18 cellular contexts compared by ENCODE assay signal in the genomic region with DNA sequence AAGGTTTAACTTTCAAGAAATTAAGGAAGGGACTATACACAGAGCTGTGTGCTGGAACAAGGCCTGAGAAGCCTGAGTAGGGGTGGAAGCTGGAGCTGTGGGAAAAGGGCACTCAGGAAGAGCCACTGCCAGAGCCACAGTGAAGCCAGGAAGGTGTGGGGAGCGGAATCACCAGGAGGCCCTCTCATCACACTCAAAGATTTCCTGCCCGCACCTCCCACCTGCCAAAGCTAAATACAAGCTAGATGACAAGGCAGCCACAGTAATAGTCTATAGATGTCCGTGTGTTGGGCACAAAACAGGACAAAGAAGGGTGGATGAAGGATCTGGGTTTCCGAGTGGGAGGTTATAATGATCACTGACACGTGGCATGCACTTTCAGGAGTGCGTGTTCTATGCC.
DNase-seq lines count a peak whose midpoint lies in the region; ATAC-seq and TF ChIP-seq lines count a peak whose summit lies in the region.
"Had no signal": no experiment of that assay in that cellular context is flagged by ENCODE, and none has a peak within 500 bp of the region (broad histone marks: within the 10 kb centered on the region; RNA-seq: fewer than 3 reads in every experiment).

No MANE protein-coding gene starts in this region.

- 0 out of 2 replicates have a peak overlapping the region, but pooled peaks have one; percentile 14 for H3K27ac Mint-ChIP-seq in WTC11
- no peak overlapping the region for H3K27ac Mint-ChIP-seq in CD8-positive, alpha-beta T cell
- H3K27ac Mint-ChIP-seq: activated CD4-positive, alpha-beta T cell treated with anti-CD3 and anti-CD28 coated beads for 36 hours; activated naive CD8-positive, alpha-beta T cell treated with anti-CD3 and anti-CD28 coated beads, Interleukin-2, amount 10 ng/mL, durations not matched to agents 7 days and 5 days; CD4-positive, CD25-positive, alpha-beta regulatory T cell; T-helper 1 cell treated with Interleukin-12 subunit alpha and Interleukin-12 subunit beta and Interleukin-4 antibody, amounts not matched to agents 30 μg/mL and 1 μg/mL, for 36 hours had no signal

- H3K56ac ChIP-seq in IMR-90 (ENCODE audit: extremely low read depth, insufficient read depth, low read length) = no peak overlapping the region

- H3K9me3 ChIP-seq in IMR-90 (ENCODE audit: control insufficient read depth, insufficient read depth, low read length) (no peaks in the 10 kb centered on the region), thoracic aorta (no peaks in the 10 kb centered on the region)
- no peaks in the 10 kb centered on the region for H3K9me3 ChIP-seq in CD8-positive, alpha-beta T cell (ENCODE audit: low read length)
- H3K9me3 ChIP-seq: pancreas, testis had no signal

- H4K5ac ChIP-seq in IMR-90 (ENCODE audit: low read depth, low read length) = no peak overlapping the region

- DNase-seq in IMR-90 (no peak), WTC11 (ENCODE audit: low spot score) (no peak), left cardiac atrium (no peak), thoracic aorta (ENCODE audit: low spot score) (no peak), LoVo (ENCODE audit: low spot score) (no peak)
- no peak for DNase-seq in CD8-positive, alpha-beta T cell
- DNase-seq: activated naive CD8-positive, alpha-beta T cell treated with anti-CD3 and anti-CD28 coated beads, Interleukin-2, amount 10 ng/mL, durations not matched to agents 7 days and 5 days; CD4-positive, CD25-positive, alpha-beta regulatory T cell; cerebellar nuclear complex; head of caudate nucleus; MG63; NCI-H2171 treated with DMSO at 0.1 percent for 48 hours; pancreas; stimulated activated CD4-positive, alpha-beta T cell treated with anti-CD3 and anti-CD28 coated beads, Interleukin-12 subunit alpha, Interleukin-12 subunit beta, amount 100 ng/mL, for 4 hours; testis had no signal

- dilution Hi-C loops in IMR-90 (cut with HindIII; ENCODE audit: low sequenced_read_pairs, unreplicated experiment) = no loop called here

- H3K27me3 Mint-ChIP-seq in WTC11 (ENCODE audit: low read depth) = no peaks in the 10 kb centered on the region
- H3K27me3 Mint-ChIP-seq in CD8-positive, alpha-beta T cell (ENCODE audit: low read depth) = peaks cover 15% of the 10 kb centered on the region

- TF ChIP-seq CTCF in IMR-90 (conservative IDR thresholded peaks at IDR 0.05; ENCODE audit: low read depth, low read length) (no peak), WTC11 (IDR thresholded peaks at IDR 0.05) (no peak), thoracic aorta (IDR thresholded peaks at IDR 0.05) (no peak)
- TF ChIP-seq CTCF in CD8-positive, alpha-beta T cell (IDR thresholded peaks at IDR 0.05) = no peak

- H3K79me1 ChIP-seq in IMR-90 (ENCODE audit: low read depth in 1 of 2, low read length in 2 of 2) = no peaks in the 10 kb centered on the region; a peak in 1 of 4 replicates

- in situ Hi-C loops in IMR-90 (cut with MboI; ENCODE audit: low sequenced_read_pairs) = no loop called here

- H3K36me3 ChIP-seq in IMR-90 (ENCODE audit: control insufficient read depth, insufficient read depth, low read length) (no peaks in the 10 kb centered on the region), thoracic aorta (no peaks in the 10 kb centered on the region)
- no peaks in the 10 kb centered on the region for H3K36me3 ChIP-seq in CD8-positive, alpha-beta T cell (ENCODE audit: insufficient read depth, low read length)
- H3K36me3 ChIP-seq: pancreas had no signal

- H3K9ac ChIP-seq in IMR-90 (ENCODE audit: low read depth, low read length) = no peak overlapping the region

- ATAC-seq in IMR-90 (ENCODE audit: low read depth) = no peak
- no peak for ATAC-seq in WTC11
- peak; percentile 19 to 42 for ATAC-seq in left cardiac atrium
- peak; percentile 23 for ATAC-seq in thoracic aorta (ENCODE audit: insufficient number of reproducible peaks, low FRiP score, low read depth)
- ATAC-seq in GM21786 (IDR thresholded peaks at IDR 0.05; ENCODE audit: unreplicated experiment) = no peak
- ATAC-seq in CD8-positive, alpha-beta T cell = no peak

- H3K4me3 ChIP-seq in IMR-90 (ENCODE audit: insufficient read depth, low read depth, low read length) (no peak overlapping the region), thoracic aorta (no peak overlapping the region)
- no peak overlapping the region for H3K4me3 ChIP-seq in CD8-positive, alpha-beta T cell (ENCODE audit: low read depth, low read length)
- H3K4me3 ChIP-seq: MG63, pancreas, testis had no signal

- 100% methylated on average over 1 of the region's 6 CpGs; no CpG with 5 or more reads in 1 of the 2 experiments for WGBS in IMR-90 (ENCODE audit: extremely low coverage in 2 of 2, insufficient read length in 1 of 2), 2 experiments

- no peak overlapping the region for H3K23ac ChIP-seq in IMR-90 (ENCODE audit: low read depth, low read length)

- BruUV-seq in IMR-90 (replicated peaks; lab: Mats Ljungman, UMichigan) = no TSS peak

- peak overlapping the region; percentile 54 for H3K4ac ChIP-seq in IMR-90 (ENCODE audit: low read depth, low read length)

- H3K27ac ChIP-seq in IMR-90 (ENCODE audit: insufficient read depth, low read length) = no peak overlapping the region
- H3K27ac ChIP-seq in thoracic aorta = peak overlapping the region; percentile 90 to 94
- H3K27ac ChIP-seq in CD8-positive, alpha-beta T cell (ENCODE audit: low read depth, low read length) = no peak overlapping the region
- H3K27ac ChIP-seq: testis had no signal

- H3K18ac ChIP-seq in IMR-90 (ENCODE audit: low read depth, low read length) = no peak overlapping the region

- H4K20me1 ChIP-seq in IMR-90 (ENCODE audit: insufficient read depth, low read length) = no peaks in the 10 kb centered on the region

- POLR2A ChIA-PET in IMR-90 (lab: Charles Lee; ENCODE audit: unreplicated experiment) (no interaction called here), WTC11 (lab: Charles Lee) (no interaction called here)
- POLR2A ChIA-PET in CD8-positive, alpha-beta T cell (lab: Charles Lee) = no interaction called here

- intact Hi-C loops in IMR-90 (cut with micrococcal nuclease) = no loop called here
- intact Hi-C loops in left cardiac atrium (cut with DNase I) = loop anchor here (10.0 kb wide), 2 partner anchors 126 to 206 kb away; a partner anchor contains a TSS
- intact Hi-C loops in CD8-positive, alpha-beta T cell (cut with DNase I, micrococcal nuclease) = no loop called here

- peak overlapping the region; percentile 85; the same call in 1 of the 2 replicates for H2AK5ac ChIP-seq in IMR-90 (ENCODE audit: low read depth, low read length)

- no peak for TF ChIP-seq POLR2A in IMR-90 (IDR thresholded peaks at IDR 0.05; ENCODE audit: low read depth, low read length)

- peak overlapping the region; percentile 37 for H2BK120ac ChIP-seq in IMR-90 (ENCODE audit: low read depth, low read length)

- H3K27me3 ChIP-seq in IMR-90 (ENCODE audit: control insufficient read depth, insufficient read depth, low read length) (no peaks in the 10 kb centered on the region), thoracic aorta (replicated peaks; ENCODE audit: insufficient read depth) (no peaks in the 10 kb centered on the region)
- no peaks in the 10 kb centered on the region for H3K27me3 ChIP-seq in CD8-positive, alpha-beta T cell (ENCODE audit: insufficient read depth, low read length)
- H3K27me3 ChIP-seq: MG63, pancreas, testis had no signal

- H2BK15ac ChIP-seq in IMR-90 (ENCODE audit: low read depth, low read length) = peak overlapping the region; percentile 74; the same call in 2 of the 3 replicates

- CTCF ChIA-PET in IMR-90 (lab: Yijun Ruan, JAX) (no interaction called here), WTC11 (lab: Charles Lee) (no interaction called here)
- CTCF ChIA-PET in CD8-positive, alpha-beta T cell (lab: Charles Lee) = no interaction called here

- no peaks in the 10 kb centered on the region for H3K4me1 Mint-ChIP-seq in WTC11
- H3K4me1 Mint-ChIP-seq in CD8-positive, alpha-beta T cell (ENCODE audit: low read depth) = no peaks in the 10 kb centered on the region
- H3K4me1 Mint-ChIP-seq: activated naive CD8-positive, alpha-beta T cell treated with anti-CD3 and anti-CD28 coated beads, Interleukin-2, amount 10 ng/mL, durations not matched to agents 7 days and 5 days had no signal

- no peak overlapping the region for H2AK9ac ChIP-seq in IMR-90 (replicated peaks; ENCODE audit: low read depth, low read length, poor library complexity)

- H2BK5ac ChIP-seq in IMR-90 (ENCODE audit: low read depth, low read length, poor library complexity, severe bottlenecking) = no peak overlapping the region

- peaks cover 6% of the 10 kb centered on the region; the same call in 1 of the 2 replicates for H3K4me1 ChIP-seq in IMR-90 (ENCODE audit: control insufficient read depth, insufficient read depth, low read length)
- H3K4me1 ChIP-seq in thoracic aorta (ENCODE audit: control insufficient read depth in 1 of 2, low read depth in 2 of 2) = peaks cover 40 to 74% of the 10 kb centered on the region in 2 donors
- H3K4me1 ChIP-seq in CD8-positive, alpha-beta T cell (ENCODE audit: insufficient read depth, low read length) = no peaks in the 10 kb centered on the region
- H3K4me1 ChIP-seq: testis had no signal

- peak overlapping the region; percentile 53 for H2AFZ ChIP-seq in IMR-90 (replicated peaks; ENCODE audit: low read length, poor library complexity)

- peaks cover 21% of the 10 kb centered on the region for H3K36me3 Mint-ChIP-seq in WTC11
- no peaks in the 10 kb centered on the region for H3K36me3 Mint-ChIP-seq in CD8-positive, alpha-beta T cell
- H3K36me3 Mint-ChIP-seq: activated naive CD8-positive, alpha-beta T cell treated with anti-CD3 and anti-CD28 coated beads, Interleukin-2, amount 10 ng/mL, durations not matched to agents 7 days and 5 days had no signal

- peak overlapping the region; percentile 76; the same call in 1 of the 2 replicates for H2BK20ac ChIP-seq in IMR-90 (ENCODE audit: low read depth, low read length)

- no peak for TF ChIP-seq RAD21 in IMR-90 (IDR thresholded peaks at IDR 0.05; ENCODE audit: low read length)

- peaks cover 20% of the 10 kb centered on the region for H3K9me3 Mint-ChIP-seq in WTC11
- peaks cover 5% of the 10 kb centered on the region for H3K9me3 Mint-ChIP-seq in CD8-positive, alpha-beta T cell

- peak overlapping the region; percentile 88 for H3K14ac ChIP-seq in IMR-90 (replicated peaks; ENCODE audit: low read depth, low read length)

- H3K4me2 ChIP-seq in IMR-90 (ENCODE audit: low read depth, low read length) = no peak overlapping the region

- peak overlapping the region in 1 of 2 experiments; percentile 31; a peak in 1 of 4 replicates for H4K8ac ChIP-seq in IMR-90 (ENCODE audit: low read depth in 2 of 2, low read length in 2 of 2)

- no peak overlapping the region; the same call in 1 of the 2 replicates for H4K91ac ChIP-seq in IMR-90 (ENCODE audit: insufficient read depth, low read depth, low read length)

- peaks cover 19% of the 10 kb centered on the region; the same call in 1 of the 2 replicates for H3K9me1 ChIP-seq in IMR-90 (ENCODE audit: insufficient read depth, low read length)

- no peak overlapping the region for H3K4me3 Mint-ChIP-seq in WTC11
- no peak overlapping the region for H3K4me3 Mint-ChIP-seq in CD8-positive, alpha-beta T cell
- H3K4me3 Mint-ChIP-seq: activated CD4-positive, alpha-beta T cell treated with anti-CD3 and anti-CD28 coated beads for 36 hours; activated naive CD8-positive, alpha-beta T cell treated with anti-CD3 and anti-CD28 coated beads, Interleukin-2, amount 10 ng/mL, durations not matched to agents 7 days and 5 days; CD4-positive, CD25-positive, alpha-beta regulatory T cell; T-helper 1 cell treated with Interleukin-12 subunit alpha and Interleukin-12 subunit beta and Interleukin-4 antibody, amounts not matched to agents 30 μg/mL and 1 μg/mL, for 36 hours had no signal

TF ChIP-seq in WTC11, 78 proteins besides CTCF, POLR2A, EP300 and RAD21 (continues in another document):
- TF ChIP-seq FOXK1 (CRISPR knock-in tag; IDR thresholded peaks at IDR 0.05) = no peak

Comparison
In these comparisons a context has a peak if more than half of its experiments do, and no peak if none do; other contexts are left out.
1. ATAC-seq: peak in left cardiac atrium (2 of 2) and thoracic aorta (single experiment); none in IMR-90 (single experiment), WTC11 (single experiment), GM21786 (single experiment) and CD8-positive, alpha-beta T cell (single experiment).
2. H3K27ac ChIP-seq: peak in thoracic aorta (2 of 2); none in IMR-90 (single experiment) and CD8-positive, alpha-beta T cell (single experiment).
3. intact Hi-C loops: an anchor here in left cardiac atrium (10.0 kb wide); none called in IMR-90 and CD8-positive, alpha-beta T cell.